Comparison of ENCODE assay signal across 8 cellular contexts in the genomic region with DNA sequence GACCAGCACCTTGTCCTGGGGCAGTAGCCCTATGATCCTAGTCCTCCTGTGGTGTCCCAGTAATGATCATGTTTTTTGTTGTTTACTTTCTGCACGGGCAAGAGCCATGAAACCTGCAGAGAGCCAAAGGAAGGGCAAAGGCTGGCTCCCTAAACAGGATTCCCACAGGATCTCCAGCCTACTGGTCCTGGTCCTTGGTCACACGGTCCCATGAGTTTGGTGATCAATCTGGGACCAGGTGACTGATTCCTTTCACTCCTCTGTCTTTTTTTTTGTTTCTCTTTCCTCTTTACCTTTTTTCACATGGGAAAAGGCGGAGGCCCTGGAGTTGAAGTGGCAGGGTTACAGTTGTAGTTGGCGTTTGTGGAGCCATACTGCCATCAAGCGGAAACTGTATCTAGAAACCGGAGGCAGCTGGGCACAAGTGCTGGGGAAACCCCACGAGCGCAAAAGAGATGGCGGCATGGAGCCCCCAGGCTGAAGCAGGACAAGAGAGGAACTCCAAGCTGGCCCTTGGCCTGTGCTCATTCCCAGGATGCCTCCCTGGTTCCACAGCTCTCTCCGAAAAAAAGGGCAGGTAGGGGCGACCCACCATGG. TPM values are rescaled to one million over a fixed set of nuclear protein-coding genes. Genes with fewer than 3 reads are reported as not detected.
A peak's percentile ranks its signal among the peaks of the same experiment; 100 is the strongest.
DNase-seq lines count a peak whose midpoint lies in the region; ATAC-seq and TF ChIP-seq lines count a peak whose summit lies in the region.

No MANE protein-coding gene starts in this region.

- H2AK5ac ChIP-seq in mesendoderm (ENCODE audit: low read length) = no peak overlapping the region

- H3K9ac ChIP-seq in muscle layer of colon (ENCODE audit: low read length) = no peak overlapping the region
- H3K9ac ChIP-seq in mesendoderm (ENCODE audit: low read length) = no peak overlapping the region

- DNase-seq in ELF-1 (ENCODE audit: low read depth, low spot score) (peak; percentile 40), HL-60 (ENCODE audit: low read depth in 1 of 2, low spot score in 1 of 2) (peak in 1 of 2 experiments; percentile 71), NCI-H446 (lab: John Stamatoyannopoulos, UW) (no peak), mesendoderm (no peak)

- H3K79me2 ChIP-seq in mesendoderm (ENCODE audit: control insufficient read depth, insufficient read depth, low read length) = no peaks in the 10 kb centered on the region

- H4K8ac ChIP-seq in mesendoderm (ENCODE audit: low read depth, low read length) = no peak overlapping the region

- no peak overlapping the region for H2BK120ac ChIP-seq in mesendoderm (ENCODE audit: low read depth, low read length)

- TF ChIP-seq CTCF in HL-60 (IDR thresholded peaks at IDR 0.05; ENCODE audit: insufficient read depth, low read length) = no peak

- no peaks in the 10 kb centered on the region for H3K27me3 ChIP-seq in HL-60 (ENCODE audit: insufficient read depth, poor library complexity, severe bottlenecking)
- H3K27me3 ChIP-seq in muscle layer of colon (ENCODE audit: control insufficient read depth in 1 of 2, insufficient read depth in 2 of 2, low read length in 2 of 2) = no peaks in the 10 kb centered on the region
- no peaks in the 10 kb centered on the region for H3K27me3 ChIP-seq in mesendoderm (ENCODE audit: insufficient read depth, low read length, poor library complexity)

- no CpG with 5 or more reads among the region's 11 CpGs for WGBS in mesendoderm (ENCODE audit: extremely low coverage, insufficient coverage, low lambda C conversion rate)

- H2BK5ac ChIP-seq in mesendoderm (ENCODE audit: low read length) = no peak overlapping the region

- H3K79me1 ChIP-seq in mesendoderm (ENCODE audit: low read length) = no peaks in the 10 kb centered on the region

- H4K5ac ChIP-seq in mesendoderm (ENCODE audit: low read length) = no peak overlapping the region

- ATAC-seq in HG03097 (IDR thresholded peaks at IDR 0.05; ENCODE audit: low FRiP score, unreplicated experiment) = no peak
- no peak for ATAC-seq in GM19324 (IDR thresholded peaks at IDR 0.05; ENCODE audit: low FRiP score, unreplicated experiment)

- no peak overlapping the region for H3K4ac ChIP-seq in mesendoderm (ENCODE audit: low read depth, low read length)

- H3K27ac ChIP-seq in HL-60 (replicated peaks) (peak overlapping the region; percentile 72), angular gyrus (ENCODE audit: low read depth, low read length) (peak overlapping the region; percentile 98), muscle layer of colon (ENCODE audit: low read depth, low read length) (peak overlapping the region; percentile 82), mesendoderm (ENCODE audit: low read depth, low read length) (no peak overlapping the region)

- no peak overlapping the region for H3K56ac ChIP-seq in mesendoderm (ENCODE audit: low read length)

- no peak overlapping the region for H3K18ac ChIP-seq in mesendoderm (ENCODE audit: low read length)

- H3K4me3 ChIP-seq in HL-60 (replicated peaks; ENCODE audit: insufficient read depth, low read length) (no peak overlapping the region), muscle layer of colon (ENCODE audit: low read depth in 1 of 2, low read length in 2 of 2) (peak overlapping the region; percentile 64), mesendoderm (ENCODE audit: low read length) (no peak overlapping the region)

- no peaks in the 10 kb centered on the region for H3K9me3 ChIP-seq in muscle layer of colon (ENCODE audit: low read length)

- H3K4me1 ChIP-seq in muscle layer of colon (ENCODE audit: insufficient read depth, low read length) = peaks cover 26% of the 10 kb centered on the region
- H3K4me1 ChIP-seq in mesendoderm (ENCODE audit: control insufficient read depth, low read depth, low read length) = no peaks in the 10 kb centered on the region

- no peak overlapping the region for H2BK15ac ChIP-seq in mesendoderm (replicated peaks; ENCODE audit: low read depth)

- H3K36me3 ChIP-seq in muscle layer of colon (ENCODE audit: insufficient read depth, low read length) (no peaks in the 10 kb centered on the region), mesendoderm (ENCODE audit: control insufficient read depth, insufficient read depth, low read length) (no peaks in the 10 kb centered on the region)

- no peak overlapping the region for H3K23ac ChIP-seq in mesendoderm (ENCODE audit: low read length)

- no peak overlapping the region for H3K4me2 ChIP-seq in mesendoderm (ENCODE audit: low read length)

RNA-seq across cellular contexts. Expression of a gene that starts 34.6 kb away (rescaled TPM):
- 92.6 TPM for polyA plus RNA-seq in mesendoderm (2013, experiment 1 of 2)
- 90.5 TPM for polyA plus RNA-seq in mesendoderm (2013, experiment 2 of 2)

Comparison
In these comparisons a context has a peak if more than half of its experiments do, and no peak if none do; other contexts are left out.
1. H3K4me3 ChIP-seq: peak in muscle layer of colon (2 of 2); none in HL-60 (single experiment) and mesendoderm (single experiment).